ENCODE assay signal across 11 cellular contexts in the genomic region with DNA sequence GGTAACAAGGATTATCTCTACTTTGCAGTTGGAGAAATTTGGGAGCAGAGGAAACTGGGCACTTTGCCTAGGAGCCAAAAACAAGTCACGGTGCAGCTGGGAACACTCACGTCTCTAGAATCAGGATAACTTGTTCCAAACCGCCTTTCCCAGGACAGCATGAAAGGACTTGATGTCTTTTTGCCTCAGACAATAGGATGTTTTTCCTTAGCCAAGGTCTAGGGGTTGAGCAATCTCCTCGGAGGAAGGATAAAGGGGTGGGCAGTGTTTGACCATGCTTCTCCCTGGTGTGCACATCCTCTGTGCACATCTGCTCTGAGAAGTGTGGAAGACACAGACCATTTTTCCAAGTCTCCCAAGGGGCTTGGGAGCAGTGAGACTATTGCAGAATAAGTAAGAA. TPM values are rescaled to one million over a fixed set of nuclear protein-coding genes. Genes with fewer than 3 reads are reported as not detected.
DNase-seq lines count a peak whose midpoint lies in the region; ATAC-seq and TF ChIP-seq lines count a peak whose summit lies in the region.
"Had no signal": no experiment of that assay in that cellular context is flagged by ENCODE, and none has a peak within 500 bp of the region (broad histone marks: within the 10 kb centered on the region; RNA-seq: fewer than 3 reads in every experiment).

No MANE protein-coding gene starts in this region.

- no peak overlapping the region for H3K27ac ChIP-seq in RWPE2 (ENCODE audit: poor library complexity, severe bottlenecking)
- H3K27ac ChIP-seq in esophagus squamous epithelium, result peak overlapping the region; percentile 79 to 96 (median 92)
- H3K27ac ChIP-seq in tibial nerve, result peak overlapping the region; percentile 29 to 87 (median 74)
- no peak overlapping the region for H3K27ac ChIP-seq in CD4-positive, alpha-beta memory T cell (ENCODE audit: low read depth, low read length)

- CTCF ChIA-PET in CD4-positive, alpha-beta memory T cell (lab: Charles Lee; ENCODE audit: partially characterized antibody), result no interaction called here
- CTCF ChIA-PET in WTC11 (lab: Charles Lee), result no interaction called here

- H3K27me3 Mint-ChIP-seq in HFFc6 (ENCODE audit: insufficient read depth) (no peaks in the 10 kb centered on the region; the same call in none of the 2 replicates), WTC11 (ENCODE audit: low read depth) (no peaks in the 10 kb centered on the region; the same call in 1 of the 2 replicates)
- peaks cover 0 to 6% of the 10 kb centered on the region in 2 donors for H3K27me3 Mint-ChIP-seq in CD4-positive, alpha-beta memory T cell

- ATAC-seq in RWPE2 (ENCODE audit: low read depth) (peak; percentile 76), WTC11 (no peak; the same call in 1 of the 2 replicates)

- 8 to 26% methylated on average over 4 of the region's 4 CpGs for WGBS in esophagus squamous epithelium, 2 donors
- 20 to 29% methylated on average over 4 of the region's 4 CpGs for WGBS in tibial nerve, 2 donors

- H3K9me3 ChIP-seq in RWPE2 (ENCODE audit: severe bottlenecking), result no peaks in the 10 kb centered on the region
- H3K9me3 ChIP-seq in esophagus squamous epithelium, result no peaks in the 10 kb centered on the region
- H3K9me3 ChIP-seq in tibial nerve, result peaks cover 0 to 4% (median 0%) of the 10 kb centered on the region in 4 donors
- no peaks in the 10 kb centered on the region for H3K9me3 ChIP-seq in CD4-positive, alpha-beta memory T cell (ENCODE audit: control insufficient read depth in 1 of 2, low read length in 2 of 2)

- H3K36me3 ChIP-seq in RWPE2 (ENCODE audit: low read depth) (no peaks in the 10 kb centered on the region), esophagus squamous epithelium (no peaks in the 10 kb centered on the region), tibial nerve (no peaks in the 10 kb centered on the region)
- no peaks in the 10 kb centered on the region for H3K36me3 ChIP-seq in CD4-positive, alpha-beta memory T cell (ENCODE audit: insufficient read depth, low read length)

- H3K4me3 Mint-ChIP-seq in HFFc6 (no peak overlapping the region), WTC11 (no peak overlapping the region)
- no peak overlapping the region for H3K4me3 Mint-ChIP-seq in CD4-positive, alpha-beta memory T cell

- H3K27ac Mint-ChIP-seq in HFFc6 (no peak overlapping the region), WTC11 (no peak overlapping the region)
- no peak overlapping the region for H3K27ac Mint-ChIP-seq in CD4-positive, alpha-beta memory T cell

- H3K4me1 Mint-ChIP-seq in HFFc6 (ENCODE audit: low read depth) (no peaks in the 10 kb centered on the region), WTC11 (peaks cover 40% of the 10 kb centered on the region)
- no peaks in the 10 kb centered on the region for H3K4me1 Mint-ChIP-seq in CD4-positive, alpha-beta memory T cell

- POLR2A ChIA-PET in CD4-positive, alpha-beta memory T cell (lab: Charles Lee; ENCODE audit: partially characterized antibody), result no interaction called here
- POLR2A ChIA-PET in WTC11 (lab: Charles Lee), result no interaction called here

- H3K27me3 ChIP-seq in RWPE2 (ENCODE audit: insufficient read depth, poor library complexity, severe bottlenecking) (no peaks in the 10 kb centered on the region), esophagus squamous epithelium (no peaks in the 10 kb centered on the region), tibial nerve (no peaks in the 10 kb centered on the region)
- no peaks in the 10 kb centered on the region for H3K27me3 ChIP-seq in CD4-positive, alpha-beta memory T cell (ENCODE audit: insufficient read depth, low read length)

- DNase-seq in RWPE2 (ENCODE audit: low spot score) (no peak), esophagus squamous epithelium (lab: John Stamatoyannopoulos, UW) (peak; percentile 15), mucosa of gallbladder (ENCODE audit: low spot score) (peak; percentile 73), tibial nerve (ENCODE audit: low spot score in 2 of 2) (peak; percentile 62 to 84), HFFc6 (no peak), WTC11 (ENCODE audit: low spot score) (no peak)
- no peak for DNase-seq in CD4-positive, alpha-beta memory T cell
- DNase-seq: activated CD4-positive, alpha-beta T cell treated with anti-CD3 and anti-CD28 coated beads, Interleukin-2, amount 50 U/mL, for 4 hours; amniotic stem cell; MV-4-11; stimulated activated CD4-positive, alpha-beta T cell treated with anti-CD3 and anti-CD28 coated beads, Interleukin-4, amount 100 ng/mL, for 1 hour had no signal

- peak; percentile 95 to 99 for TF ChIP-seq EP300 in tibial nerve (IDR thresholded peaks at IDR 0.05)

- intact Hi-C loops in esophagus squamous epithelium (cut with DNase I), result no loop called here
- intact Hi-C loops in CD4-positive, alpha-beta memory T cell (cut with micrococcal nuclease), result no loop called here

- H3K9me3 Mint-ChIP-seq in HFFc6, result no peaks in the 10 kb centered on the region
- peaks cover 0 to under 1% (median 0%) of the 10 kb centered on the region in 8 donors for H3K9me3 Mint-ChIP-seq in CD4-positive, alpha-beta memory T cell
- H3K9me3 Mint-ChIP-seq in WTC11, result peaks cover 11% of the 10 kb centered on the region

- H3K4me3 ChIP-seq in RWPE2 (ENCODE audit: severe bottlenecking), result no peak overlapping the region
- peak overlapping the region in 3 of 4 donors; percentile 44 to 60 (median 48) for H3K4me3 ChIP-seq in esophagus squamous epithelium
- H3K4me3 ChIP-seq in tibial nerve, result peak overlapping the region in 1 of 4 donors; percentile 47
- no peak overlapping the region for H3K4me3 ChIP-seq in CD4-positive, alpha-beta memory T cell (ENCODE audit: low read length in 2 of 2)

- TF ChIP-seq POLR2A in esophagus squamous epithelium (IDR thresholded peaks at IDR 0.05), result peak in 2 of 4 donors; percentile 35 to 64
- TF ChIP-seq POLR2A in tibial nerve (IDR thresholded peaks at IDR 0.05), result peak in 1 of 2 donors; percentile 32

- TF ChIP-seq CTCF in RWPE2 (IDR thresholded peaks at IDR 0.05; ENCODE audit: poor library complexity, severe bottlenecking), result no peak
- no peak for TF ChIP-seq CTCF in esophagus squamous epithelium (IDR thresholded peaks at IDR 0.05)
- TF ChIP-seq CTCF in tibial nerve (IDR thresholded peaks at IDR 0.05), result no peak
- no peak for TF ChIP-seq CTCF in HFFc6 (IDR thresholded peaks at IDR 0.05)
- no peak for TF ChIP-seq CTCF in WTC11 (IDR thresholded peaks at IDR 0.05)

- H3K36me3 Mint-ChIP-seq in HFFc6 (ENCODE audit: low read depth) (no peaks in the 10 kb centered on the region), WTC11 (0 out of 2 replicates have a peak, but pooled peaks cover 2% of the 10 kb centered on the region)
- no peaks in the 10 kb centered on the region for H3K36me3 Mint-ChIP-seq in CD4-positive, alpha-beta memory T cell

- H3K4me1 ChIP-seq in RWPE2 (ENCODE audit: insufficient read depth, poor library complexity, severe bottlenecking) (peaks cover 8% of the 10 kb centered on the region), esophagus squamous epithelium (peaks cover 11 to 65% (median 27%) of the 10 kb centered on the region in 3 donors), tibial nerve (peaks cover 0 to 34% (median 7%) of the 10 kb centered on the region in 4 donors)
- no peaks in the 10 kb centered on the region for H3K4me1 ChIP-seq in CD4-positive, alpha-beta memory T cell (ENCODE audit: insufficient read depth, low read length)

TF ChIP-seq in WTC11, 78 proteins besides CTCF, POLR2A, EP300 and RAD21 (continues in another document):
- TF ChIP-seq FOXJ3 (CRISPR knock-in tag; IDR thresholded peaks at IDR 0.05; ENCODE audit: borderline replicate concordance), result no peak
- TF ChIP-seq, protein P1, sequence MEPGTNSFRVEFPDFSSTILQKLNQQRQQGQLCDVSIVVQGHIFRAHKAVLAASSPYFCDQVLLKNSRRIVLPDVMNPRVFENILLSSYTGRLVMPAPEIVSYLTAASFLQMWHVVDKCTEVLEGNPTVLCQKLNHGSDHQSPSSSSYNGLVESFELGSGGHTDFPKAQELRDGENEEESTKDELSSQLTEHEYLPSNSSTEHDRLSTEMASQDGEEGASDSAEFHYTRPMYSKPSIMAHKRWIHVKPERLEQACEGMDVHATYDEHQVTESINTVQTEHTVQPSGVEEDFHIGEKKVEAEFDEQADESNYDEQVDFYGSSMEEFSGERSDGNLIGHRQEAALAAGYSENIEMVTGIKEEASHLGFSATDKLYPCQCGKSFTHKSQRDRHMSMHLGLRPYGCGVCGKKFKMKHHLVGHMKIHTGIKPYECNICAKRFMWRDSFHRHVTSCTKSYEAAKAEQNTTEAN (CRISPR knock-in tag; IDR thresholded peaks at IDR 0.05), result no peak
- no peak for TF ChIP-seq CREB1 (CRISPR knock-in tag; IDR thresholded peaks at IDR 0.05)
- no peak for TF ChIP-seq AFF4 (CRISPR knock-in tag; IDR thresholded peaks at IDR 0.05; ENCODE audit: borderline replicate concordance)

RNA-seq across cellular contexts. Expression of gene SPARCL1, which starts 1.7 kb away (rescaled TPM):
- total RNA-seq in esophagus squamous epithelium (100 to 1,000 TPM in 2 of 4 donors, 10 to 100 TPM in 2; 37.3 to 450 (median 131) TPM), mucosa of gallbladder (539 TPM), tibial nerve (100 to 1,000 TPM; 312 to 741 (median 433) TPM), WTC11 (2021) (0.82 to 0.89 TPM (median 0.85 TPM) in 3 replicates)
- total RNA-seq in HFFc6 (2021; fragmentation: NEBNext Ultra II Directional; extraction: Animal tissue kit (Norgen Biotek cat#: 25700)), result not detected
- total RNA-seq in CD4-positive, alpha-beta memory T cell, result not detected
- polyA plus RNA-seq in CD4-positive, alpha-beta memory T cell, result not detected

Comparison
In these comparisons a context has a peak if more than half of its experiments do, and no peak if none do; other contexts are left out.
1. DNase-seq: peak in esophagus squamous epithelium (single experiment), mucosa of gallbladder (single experiment) and tibial nerve (2 of 2); none in RWPE2 (single experiment), HFFc6 (single experiment), CD4-positive, alpha-beta memory T cell (0 of 5) and WTC11 (single experiment).
2. H3K27ac ChIP-seq: peak in esophagus squamous epithelium (4 of 4) and tibial nerve (4 of 4); none in RWPE2 (single experiment) and CD4-positive, alpha-beta memory T cell (single experiment).
3. H3K4me3 ChIP-seq: peak in esophagus squamous epithelium (3 of 4); none in RWPE2 (single experiment) and CD4-positive, alpha-beta memory T cell (0 of 2).
4. RNA of gene SPARCL1, which starts 1.7 kb away (total RNA-seq): 539 TPM in mucosa of gallbladder (single experiment), 312 to 741 TPM in tibial nerve and 37.3 to 450 TPM in esophagus squamous epithelium; 0.82 to 0.89 TPM in WTC11, not detected in HFFc6 and not detected in CD4-positive, alpha-beta memory T cell; every median in the first group is over 10 times any median in the second.